12 cellular contexts compared by ENCODE assay signal in genomic region chr2:237262838-237263771, GRCh38.
DNase-seq lines count a peak whose midpoint lies in the region; ATAC-seq and TF ChIP-seq lines count a peak whose summit lies in the region.
"Had no signal": no experiment of that assay in that cellular context is flagged by ENCODE, and none has a peak within 500 bp of the region (broad histone marks: within the 10 kb centered on the region; RNA-seq: fewer than 3 reads in every experiment).

No MANE protein-coding gene starts in this region.

- no peak overlapping the region for H3K23ac ChIP-seq in mesendoderm (ENCODE audit: low read length)

- BruUV-seq in PC-3 (replicated peaks; lab: Mats Ljungman, UMichigan): no TSS peak

- TF ChIP-seq CTCF in PC-3 (conservative IDR thresholded peaks at IDR 0.05; ENCODE audit: low read depth, low read length) (no peak), fibroblast of lung (conservative IDR thresholded peaks at IDR 0.05 in 1 of 2, IDR thresholded peaks at IDR 0.05 in 1 of 2; ENCODE audit: low read depth in 1 of 2, low read length in 2 of 2) (no peak), psoas muscle (IDR thresholded peaks at IDR 0.05) (no peak)

- DNase-seq in GM23248 (peak; percentile 88), PC-3 (peak; percentile 80), fibroblast of lung (ENCODE audit: low read depth in 2 of 2) (peak; percentile 78 to 88), psoas muscle (no peak), mesendoderm (no peak), T1000 (lab: John Stamatoyannopoulos, UW) (no peak), NCI-H2171 (lab: John Stamatoyannopoulos, UW) (no peak)
- no peak for DNase-seq in activated T-cell treated with anti-CD3 and anti-CD28 coated beads, Interleukin-2, amount 50 U/mL, for 1 hour
- DNase-seq: DMS 273 treated with DMSO at 0.1 percent for 48 hours, NCI-H2029, upper lobe of left lung had no signal

- H2AFZ ChIP-seq in GM23248 (no peak overlapping the region), PC-3 (ENCODE audit: low read length) (no peak overlapping the region), fibroblast of lung (ENCODE audit: low read length) (no peak overlapping the region)
- H2AFZ ChIP-seq: GM23338 had no signal

- H3K27ac ChIP-seq in GM23248: peak overlapping the region; percentile 89
- peak overlapping the region; percentile 87 for H3K27ac ChIP-seq in PC-3 (ENCODE audit: low read length)
- peak overlapping the region; percentile 36 for H3K27ac ChIP-seq in fibroblast of lung (ENCODE audit: insufficient read depth, low read length)
- no peak overlapping the region for H3K27ac ChIP-seq in psoas muscle
- H3K27ac ChIP-seq in mesendoderm (ENCODE audit: low read depth, low read length): no peak overlapping the region

- intact Hi-C loops in PC-3 (cut with micrococcal nuclease) (no loop called here), psoas muscle (cut with DNase I) (no loop called here)

- POLR2A ChIA-PET in PC-3 (lab: Charles Lee; ENCODE audit: unreplicated experiment): no interaction called here

- H4K20me1 ChIP-seq in GM23248 (ENCODE audit: insufficient read depth) (no peaks in the 10 kb centered on the region), PC-3 (ENCODE audit: low read length) (no peaks in the 10 kb centered on the region), fibroblast of lung (ENCODE audit: control insufficient read depth, extremely low read depth, insufficient read depth, low read length) (no peaks in the 10 kb centered on the region)

- no peaks in the 10 kb centered on the region for H3K36me3 ChIP-seq in GM23248 (ENCODE audit: low read depth)
- no peaks in the 10 kb centered on the region for H3K36me3 ChIP-seq in PC-3 (ENCODE audit: low read depth, low read length)
- H3K36me3 ChIP-seq in fibroblast of lung (ENCODE audit: control insufficient read depth, insufficient read depth, low read length): no peaks in the 10 kb centered on the region
- no peaks in the 10 kb centered on the region for H3K36me3 ChIP-seq in psoas muscle (ENCODE audit: insufficient read depth in 1 of 2, low read depth in 1 of 2)
- no peaks in the 10 kb centered on the region for H3K36me3 ChIP-seq in mesendoderm (ENCODE audit: control insufficient read depth, insufficient read depth, low read length)
- H3K36me3 ChIP-seq: upper lobe of left lung had no signal

- in situ Hi-C loops in GM23248 (cut with MboI): no loop called here

- H3K27me3 ChIP-seq in GM23248 (replicated peaks; ENCODE audit: insufficient read depth) (no peaks in the 10 kb centered on the region), PC-3 (ENCODE audit: low read length) (no peaks in the 10 kb centered on the region), fibroblast of lung (ENCODE audit: control insufficient read depth, insufficient read depth, low read length) (no peaks in the 10 kb centered on the region), psoas muscle (ENCODE audit: insufficient read depth in 3 of 3, low read length in 2 of 3) (no peaks in the 10 kb centered on the region), mesendoderm (ENCODE audit: insufficient read depth, low read length, poor library complexity) (no peaks in the 10 kb centered on the region)
- H3K27me3 ChIP-seq: upper lobe of left lung had no signal

- H3K9me2 ChIP-seq in GM23248 (ENCODE audit: insufficient read depth) (no peaks in the 10 kb centered on the region; the same call in 1 of the 2 replicates), PC-3 (replicated peaks; ENCODE audit: low read length) (no peaks in the 10 kb centered on the region)

- no peak overlapping the region for H3K56ac ChIP-seq in mesendoderm (ENCODE audit: low read length)

- H2BK5ac ChIP-seq in mesendoderm (ENCODE audit: low read length): no peak overlapping the region

- no peak for ATAC-seq in PC-3
- ATAC-seq in psoas muscle: peak; percentile 37 to 78 (median 64)
- ATAC-seq: GM23338 had no signal

- no peak overlapping the region for H3K18ac ChIP-seq in mesendoderm (ENCODE audit: low read length)

- no peak overlapping the region for H2BK120ac ChIP-seq in mesendoderm (ENCODE audit: low read depth, low read length)

- H3K4ac ChIP-seq in mesendoderm (ENCODE audit: low read depth, low read length): no peak overlapping the region

- no peak overlapping the region for H2AK5ac ChIP-seq in mesendoderm (ENCODE audit: low read length)

- 61 to 64% methylated on average over 10 of the region's 10 CpGs for WGBS in GM23248 (ENCODE audit: low coverage in 1 of 2, low lambda C conversion rate in 2 of 2, missing lambda C conversion rate in 2 of 2), 2 experiments
- WGBS in psoas muscle, 3 donors: 57 to 69% (median 60%) methylated on average over 10 of the region's 10 CpGs
- WGBS in mesendoderm (ENCODE audit: extremely low coverage, insufficient coverage, low lambda C conversion rate): no CpG with 5 or more reads among the region's 10 CpGs

- no peak overlapping the region for H4K8ac ChIP-seq in mesendoderm (ENCODE audit: low read depth, low read length)

- H3K9me3 ChIP-seq in GM23248 (ENCODE audit: low read depth) (no peaks in the 10 kb centered on the region), PC-3 (ENCODE audit: low read length) (no peaks in the 10 kb centered on the region), fibroblast of lung (ENCODE audit: control insufficient read depth, insufficient read depth, low read depth, low read length) (no peaks in the 10 kb centered on the region), psoas muscle (no peaks in the 10 kb centered on the region)
- H3K9me3 ChIP-seq: upper lobe of left lung had no signal

- H3K4me3 ChIP-seq in GM23248 (no peak overlapping the region), PC-3 (ENCODE audit: low read length) (no peak overlapping the region), fibroblast of lung (replicated peaks in 1 of 4; ENCODE audit: control extremely low read depth in 1 of 4, insufficient read depth in 1 of 4, low read depth in 3 of 4, low read length in 4 of 4) (no peak overlapping the region), psoas muscle (no peak overlapping the region), mesendoderm (ENCODE audit: low read length) (no peak overlapping the region)
- H3K4me3 ChIP-seq: GM23338, upper lobe of left lung had no signal

- H3F3A ChIP-seq in GM23248 (ENCODE audit: insufficient read depth): peaks cover 48% of the 10 kb centered on the region
- H3F3A ChIP-seq in PC-3 (ENCODE audit: low read length, unreplicated experiment): peaks cover 6% of the 10 kb centered on the region

- H3K4me1 ChIP-seq in GM23248 (ENCODE audit: insufficient read depth) (peaks cover 41% of the 10 kb centered on the region), PC-3 (ENCODE audit: insufficient read depth, low read length) (peaks cover 32% of the 10 kb centered on the region), fibroblast of lung (ENCODE audit: control insufficient read depth, extremely low read depth, insufficient read depth, low read length) (peaks cover 23% of the 10 kb centered on the region), psoas muscle (peaks cover 2% of the 10 kb centered on the region), mesendoderm (ENCODE audit: control insufficient read depth, low read depth, low read length) (no peaks in the 10 kb centered on the region)

- no peaks in the 10 kb centered on the region for H3K79me2 ChIP-seq in GM23248 (ENCODE audit: insufficient read depth)
- H3K79me2 ChIP-seq in PC-3 (ENCODE audit: low read length): no peaks in the 10 kb centered on the region
- H3K79me2 ChIP-seq in fibroblast of lung (ENCODE audit: control insufficient read depth, insufficient read depth, low read length): no peaks in the 10 kb centered on the region
- H3K79me2 ChIP-seq in mesendoderm (ENCODE audit: control insufficient read depth, insufficient read depth, low read length): no peaks in the 10 kb centered on the region

- no peak overlapping the region for H4K5ac ChIP-seq in mesendoderm (ENCODE audit: low read length)

- no peaks in the 10 kb centered on the region for H3K79me1 ChIP-seq in mesendoderm (ENCODE audit: low read length)

- CTCF ChIA-PET in PC-3 (lab: Charles Lee): no interaction called here

- H3K9ac ChIP-seq in GM23248: peak overlapping the region; percentile 69; the same call in 1 of the 2 replicates
- H3K9ac ChIP-seq in PC-3 (ENCODE audit: low read length): no peak overlapping the region
- H3K9ac ChIP-seq in fibroblast of lung (ENCODE audit: insufficient read depth, low read length): no peak overlapping the region
- no peak overlapping the region for H3K9ac ChIP-seq in mesendoderm (ENCODE audit: low read length)

- peak overlapping the region; percentile 48 for H3K4me2 ChIP-seq in GM23248 (ENCODE audit: unreplicated experiment)
- peak overlapping the region; percentile 73 for H3K4me2 ChIP-seq in PC-3 (ENCODE audit: low read length)
- H3K4me2 ChIP-seq in fibroblast of lung (ENCODE audit: extremely low read depth, insufficient read depth, low read length): peak overlapping the region; percentile 4
- H3K4me2 ChIP-seq in mesendoderm (ENCODE audit: low read length): no peak overlapping the region
- H3K4me2 ChIP-seq: GM23338 had no signal

- no peak overlapping the region for H2BK15ac ChIP-seq in mesendoderm (replicated peaks; ENCODE audit: low read depth)

Comparison
In these comparisons a context has a peak if more than half of its experiments do, and no peak if none do; other contexts are left out.
1. DNase-seq: peak in GM23248 (single experiment), PC-3 (single experiment) and fibroblast of lung (2 of 2); none in psoas muscle (0 of 2), mesendoderm (single experiment), activated T-cell treated with anti-CD3 and anti-CD28 coated beads, Interleukin-2, amount 50 U/mL, for 1 hour (single experiment), T1000 (single experiment) and NCI-H2171 (single experiment).
2. H3K27ac ChIP-seq: peak in GM23248 (single experiment), PC-3 (single experiment) and fibroblast of lung (single experiment); none in psoas muscle (single experiment) and mesendoderm (single experiment).